ENCODE assay signal across 28 cellular contexts in the genomic region with DNA sequence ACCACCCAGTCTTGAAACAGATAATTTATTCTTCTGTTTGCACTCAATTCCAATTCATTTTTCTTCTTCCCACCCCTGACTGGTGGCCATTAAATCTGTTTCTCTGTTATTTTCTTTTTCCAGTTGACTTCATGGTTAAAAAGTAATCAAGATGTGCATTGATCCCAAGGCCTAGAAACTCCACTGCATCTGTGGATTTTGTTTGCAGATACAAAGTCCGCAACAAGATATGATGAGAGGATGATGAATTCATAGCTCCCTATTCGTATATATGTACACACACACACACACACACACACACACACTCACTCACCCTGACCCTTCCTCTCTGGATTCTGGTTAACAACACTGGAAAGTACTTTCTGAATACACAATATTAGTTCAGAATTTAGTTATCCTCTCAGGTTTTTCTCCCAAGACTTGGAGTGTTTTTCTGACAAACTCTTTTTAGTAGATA. TPM values are rescaled to one million over a fixed set of nuclear protein-coding genes. Genes with fewer than 3 reads are reported as not detected.
DNase-seq lines count a peak whose midpoint lies in the region; ATAC-seq, FAIRE-seq and TF ChIP-seq lines count a peak whose summit lies in the region.
"Had no signal": no experiment of that assay in that cellular context is flagged by ENCODE, and none has a peak within 500 bp of the region (broad histone marks: within the 10 kb centered on the region; RNA-seq: fewer than 3 reads in every experiment).

No MANE protein-coding gene starts in this region.

- no peaks in the 10 kb centered on the region for H3K9me3 Mint-ChIP-seq in activated T-cell treated with anti-CD3 and anti-CD28 coated beads, Interleukin-2, amount 50 U/mL, for 72 hours
- H3K9me3 Mint-ChIP-seq: CD8-positive, alpha-beta memory T cell; HFFc6 had no signal

- peak; percentile 74 for FAIRE-seq in islet of Langerhans (lab: Jason Lieb, UNC)
- FAIRE-seq: HTR-8/SVneo had no signal

- no peak for DNase-seq in activated T-cell treated with anti-CD3 and anti-CD28 coated beads, Interleukin-2, amount 50 U/mL, for 72 hours
- no peak for DNase-seq in activated T-cell treated with anti-CD3 and anti-CD28 coated beads for 4 hours
- peak in 1 of 3 donors; percentile 40 for DNase-seq in mucosa of descending colon
- DNase-seq in dedifferentiated amniotic fluid mesenchymal stem cell (ENCODE audit: extremely low spot score) = no peak
- no peak for DNase-seq in NCI-H446 (lab: John Stamatoyannopoulos, UW)
- no peak for DNase-seq in cerebellar cortex (ENCODE audit: low spot score)
- DNase-seq: 8988T; ACHN; BE2C; CD8-positive, alpha-beta memory T cell; DMS153; GOT3; HFFc6; KBM-7; MG63; NCI-H2029; NCI-H446 treated with DMSO at 0.1 percent for 48 hours; NCI-H526; PC-9; SJCRH30 had no signal

- no peaks in the 10 kb centered on the region for H3K4me1 Mint-ChIP-seq in activated T-cell treated with anti-CD3 and anti-CD28 coated beads, Interleukin-2, amount 50 U/mL, for 72 hours (ENCODE audit: low read depth)
- H3K4me1 Mint-ChIP-seq: CD8-positive, alpha-beta memory T cell had no signal

- TF ChIP-seq CTCF in mucosa of descending colon (IDR thresholded peaks at IDR 0.05) = no peak

- no peak overlapping the region for H3K4me3 ChIP-seq in mucosa of descending colon
- H3K4me3 ChIP-seq: HAP-1, MG63, PC-9, SJCRH30 had no signal

- H3K4me3 Mint-ChIP-seq in activated T-cell treated with anti-CD3 and anti-CD28 coated beads, Interleukin-2, amount 50 U/mL, for 72 hours = no peak overlapping the region
- H3K4me3 Mint-ChIP-seq: CD14-positive monocyte, HFFc6 had no signal

- no peak for ATAC-seq in activated T-cell treated with anti-CD3 and anti-CD28 coated beads, Interleukin-2, amount 50 U/mL, for 72 hours (replicated peaks in 1 of 2)
- ATAC-seq in mucosa of descending colon (peak; percentile 67), GM21367 (IDR thresholded peaks at IDR 0.05; ENCODE audit: unreplicated experiment) (no peak)
- ATAC-seq: Right ventricle myocardium inferior had no signal

- H3K27ac Mint-ChIP-seq in activated T-cell treated with anti-CD3 and anti-CD28 coated beads, Interleukin-2, amount 50 U/mL, for 72 hours = peak overlapping the region; percentile 31
- H3K27ac Mint-ChIP-seq: CD14-positive monocyte; CD8-positive, alpha-beta memory T cell; HFFc6 had no signal

- no peaks in the 10 kb centered on the region for H3K4me1 ChIP-seq in mucosa of descending colon (ENCODE audit: low read depth)
- H3K4me1 ChIP-seq: BE2C, HAP-1, SJCRH30 had no signal

- H3K36me3 Mint-ChIP-seq in activated T-cell treated with anti-CD3 and anti-CD28 coated beads, Interleukin-2, amount 50 U/mL, for 72 hours (ENCODE audit: insufficient read depth in 2 of 2) = peaks cover 5 to 17% of the 10 kb centered on the region in 2 donors
- H3K36me3 Mint-ChIP-seq: CD14-positive monocyte had no signal

- H3K36me3 ChIP-seq in mucosa of descending colon (ENCODE audit: low read depth) = peaks cover 4% of the 10 kb centered on the region
- H3K36me3 ChIP-seq: BE2C, MG63, SJCRH30 had no signal

- intact Hi-C loops in mucosa of descending colon (cut with DNase I, micrococcal nuclease) = loop anchor here in 1 of 2 donors (10.0 kb wide), 1 partner anchor 329 kb away; no protein-coding TSS in a partner anchor

- H3K27me3 Mint-ChIP-seq in activated T-cell treated with anti-CD3 and anti-CD28 coated beads, Interleukin-2, amount 50 U/mL, for 72 hours (ENCODE audit: low read depth) = no peaks in the 10 kb centered on the region
- H3K27me3 Mint-ChIP-seq: CD8-positive, alpha-beta memory T cell had no signal

- H3K9me3 ChIP-seq in mucosa of descending colon = no peaks in the 10 kb centered on the region
- H3K9me3 ChIP-seq: BE2C, HAP-1, MG63, SJCRH30 had no signal

RNA-seq across cellular contexts. Expression of gene CD180, which starts 52.4 kb away (rescaled TPM):
- under 1 TPM; 0.05 to 0.14 TPM for total RNA-seq in activated T-cell treated with anti-CD3 and anti-CD28 coated beads, Interleukin-2, amount 50 U/mL, for 72 hours
- total RNA-seq in mucosa of descending colon = 1 to 10 TPM in 2 of 3 donors, under 1 TPM in 1; 0.87 to 1.4 (median 1.3) TPM
- total RNA-seq: Daoy, G401, HFFc6, PC-9, SJCRH30 had no signal
